In the genomic region with DNA sequence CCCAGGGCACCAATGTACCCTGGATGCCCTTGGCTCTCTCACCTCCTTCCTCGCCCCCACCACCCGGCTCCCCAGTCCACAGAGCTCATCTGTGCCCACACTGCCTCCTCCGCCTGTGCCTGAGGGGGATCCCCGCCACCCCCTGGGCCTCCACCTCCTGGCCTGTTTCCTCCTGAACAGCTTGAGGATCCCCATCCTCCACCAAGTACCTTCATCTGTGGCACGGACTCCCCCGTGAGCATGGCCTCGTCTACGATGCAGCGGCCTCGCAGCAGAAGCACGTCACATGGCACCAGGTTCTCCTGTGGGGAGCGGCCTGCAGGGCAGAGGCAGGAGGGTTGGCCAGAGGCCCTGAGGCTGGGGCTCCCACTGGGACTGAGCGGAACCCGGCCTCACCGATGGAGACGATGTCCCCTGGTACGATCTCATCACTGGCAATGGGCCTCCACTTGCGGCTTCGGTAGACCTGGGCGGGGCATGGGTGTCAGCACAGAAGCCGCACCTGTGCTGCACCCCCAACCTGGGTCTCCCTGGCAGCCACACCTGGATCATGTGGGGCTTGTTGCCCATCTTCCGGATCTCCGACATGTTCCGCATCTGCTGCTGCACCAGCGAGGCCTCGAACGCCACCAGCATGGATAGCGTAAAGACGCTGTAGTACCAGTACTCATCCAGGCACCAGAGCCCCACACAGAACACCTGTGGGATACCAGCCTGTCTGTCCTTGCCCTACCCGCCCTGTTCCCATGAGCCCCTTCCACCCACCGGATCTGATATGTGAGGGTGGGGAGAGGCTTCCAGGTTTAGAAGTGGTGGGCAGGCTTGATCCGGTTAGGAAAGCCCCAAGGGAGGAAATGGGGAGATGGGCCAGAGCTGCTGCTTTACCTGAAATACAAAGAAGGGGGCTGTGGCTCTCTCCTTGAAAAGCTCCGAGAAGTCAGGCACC, we compare ENCODE assay signal across 27 cellular contexts. TPM values are rescaled to one million over a fixed set of nuclear protein-coding genes. Genes with fewer than 3 reads are reported as not detected.
A peak's percentile ranks its signal among the peaks of the same experiment; 100 is the strongest.
DNase-seq lines count a peak whose midpoint lies in the region; ATAC-seq and TF ChIP-seq lines count a peak whose summit lies in the region.
"Had no signal": no experiment of that assay in that cellular context is flagged by ENCODE, and none has a peak within 500 bp of the region (broad histone marks: within the 10 kb centered on the region; RNA-seq: fewer than 3 reads in every experiment).

No MANE protein-coding gene starts in this region.

- peaks cover 0 to 7% of the 10 kb centered on the region in 2 experiments; a peak in 1 of 4 replicates for H3K4me1 ChIP-seq in SK-N-SH (ENCODE audit: control insufficient read depth in 1 of 2, insufficient read depth in 2 of 2, low read depth in 1 of 2, low read length in 1 of 2)
- H3K4me1 ChIP-seq in spleen = peaks cover 5 to 24% (median 16%) of the 10 kb centered on the region in 6 donors
- H3K4me1 ChIP-seq: SJCRH30 had no signal

- DNase-seq in SK-N-SH = peak; percentile 17
- DNase-seq in glutamatergic neuron = no peak
- DNase-seq in spleen = peak; percentile 73
- DNase-seq in superior temporal gyrus (ENCODE audit: extremely low spot score) = no peak
- DNase-seq in T-cell = no peak
- no peak for DNase-seq in NCI-H2171 (lab: John Stamatoyannopoulos, UW)
- DNase-seq: activated CD4-positive, alpha-beta T cell treated with anti-CD3 and anti-CD28 coated beads for 1 hour; activated CD8-positive, alpha-beta T cell treated with anti-CD3 and anti-CD28 coated beads for 36 hours; activated gamma-delta T cell treated with Interleukin-2 at 50 U/mL for 16 hours; DND-41; effector CD4-positive, alpha-beta T cell; erythroblast; KG1; left ventricle myocardium inferior; naive thymus-derived CD4-positive, alpha-beta T cell; NCI-H1436 treated with DMSO at 0.1 percent for 48 hours; SJCRH30; stomach; transverse colon had no signal

- ATAC-seq in SK-N-SH treated with all-trans-retinoic acid at 6 μM for 48 hours (no peak), T-cell (replicated peaks in 1 of 4) (no peak)
- ATAC-seq: activated CD8-positive, alpha-beta T cell treated with anti-CD3 and anti-CD28 coated beads for 36 hours; naive thymus-derived CD4-positive, alpha-beta T cell; right lobe of liver had no signal

- H3K9me3 Mint-ChIP-seq in glutamatergic neuron (ENCODE audit: unreplicated experiment) (peaks cover 7% of the 10 kb centered on the region), T-cell (no peaks in the 10 kb centered on the region)
- H3K9me3 Mint-ChIP-seq: activated CD8-positive, alpha-beta T cell treated with anti-CD3 and anti-CD28 coated beads for 36 hours; naive thymus-derived CD4-positive, alpha-beta T cell; T-helper 1 cell treated with Interleukin-12 subunit alpha and Interleukin-12 subunit beta and Interleukin-4 antibody, amounts not matched to agents 30 μg/mL and 1 μg/mL, for 36 hours had no signal

- TF ChIP-seq POLR2A in GM19193 (IDR thresholded peaks at IDR 0.05; ENCODE audit: extremely low read depth, insufficient read depth, insufficient read length) = peak; percentile 15
- TF ChIP-seq POLR2A in spleen (IDR thresholded peaks at IDR 0.05) = no peak

- peak overlapping the region; percentile 38 for H3K27ac Mint-ChIP-seq in glutamatergic neuron (ENCODE audit: unreplicated experiment)
- H3K27ac Mint-ChIP-seq in T-cell = peak overlapping the region in 1 of 2 donors; percentile 68
- H3K27ac Mint-ChIP-seq: activated CD8-positive, alpha-beta T cell treated with anti-CD3 and anti-CD28 coated beads for 36 hours; B cell had no signal

- no peak overlapping the region for H3K4me3 Mint-ChIP-seq in glutamatergic neuron (ENCODE audit: unreplicated experiment)
- H3K4me3 Mint-ChIP-seq in T-cell = no peak overlapping the region
- H3K4me3 Mint-ChIP-seq: activated CD8-positive, alpha-beta T cell treated with anti-CD3 and anti-CD28 coated beads for 36 hours; B cell; T-helper 1 cell treated with Interleukin-12 subunit alpha and Interleukin-12 subunit beta and Interleukin-4 antibody, amounts not matched to agents 30 μg/mL and 1 μg/mL, for 36 hours had no signal

- no peak overlapping the region for H2AFZ ChIP-seq in SK-N-SH (ENCODE audit: low read depth)
- H2AFZ ChIP-seq: hepatocyte had no signal

- TF ChIP-seq EP300 in SK-N-SH (IDR thresholded peaks at IDR 0.05; ENCODE audit: borderline replicate concordance in 1 of 2, low read depth in 1 of 2, low read length in 1 of 2) = no peak

- peaks cover 19 to 77% of the 10 kb centered on the region in 2 experiments for H3K36me3 ChIP-seq in SK-N-SH (replicated peaks in 1 of 2; ENCODE audit: control insufficient read depth in 1 of 2, insufficient read depth in 2 of 2, low read length in 1 of 2)
- H3K36me3 ChIP-seq in spleen = peaks cover 18 to 99% (median 86%) of the 10 kb centered on the region in 6 donors
- H3K36me3 ChIP-seq: ovary had no signal

- CTCF ChIA-PET in SK-N-SH (lab: Yijun Ruan, JAX) = interaction anchor here (1.0 to 6.6 kb wide), 4 partner anchors 10 to 125 kb away, joined by 3 to 45 read pairs (median 12); partner anchors contain the start of gene GMIP
- CTCF ChIA-PET in T-cell (lab: Charles Lee) = interaction anchor here in 1 of 2 donors (0.5 kb wide), 1 partner anchor 103 kb away, joined by 3 read pairs; no protein-coding TSS in a partner anchor

- H3K27me3 Mint-ChIP-seq in glutamatergic neuron (ENCODE audit: unreplicated experiment) (peaks cover 12% of the 10 kb centered on the region), T-cell (no peaks in the 10 kb centered on the region)
- H3K27me3 Mint-ChIP-seq: activated CD8-positive, alpha-beta T cell treated with anti-CD3 and anti-CD28 coated beads for 36 hours; B cell; naive thymus-derived CD4-positive, alpha-beta T cell had no signal

- TF ChIP-seq CTCF in SK-N-SH (IDR thresholded peaks at IDR 0.05) (no peak), glutamatergic neuron (IDR thresholded peaks at IDR 0.05; ENCODE audit: partially characterized antibody, unreplicated experiment) (no peak), spleen (IDR thresholded peaks at IDR 0.05 in 8 of 11, conservative IDR thresholded peaks at IDR 0.05 in 3 of 11) (no peak)

- intact Hi-C loops in spleen (cut with DNase I; ENCODE audit: low total_unique reads) = no loop called here

- H3K27ac ChIP-seq in SK-N-SH (ENCODE audit: low read depth in 2 of 2, low read length in 1 of 2) (no peak overlapping the region; a peak in 1 of 4 replicates), spleen (no peak overlapping the region)
- H3K27ac ChIP-seq: breast epithelium, hepatocyte, left ventricle myocardium inferior, ovary, right lobe of liver, SJCRH30, stomach, transverse colon had no signal

- H3K4me1 Mint-ChIP-seq in glutamatergic neuron (ENCODE audit: low read depth, unreplicated experiment) (peaks cover 7% of the 10 kb centered on the region), T-cell (peaks cover 12 to 19% (median 18%) of the 10 kb centered on the region in 3 donors)

- POLR2A ChIA-PET in SK-N-SH (lab: Yijun Ruan, JAX) (no interaction called here), T-cell (lab: Charles Lee) (interaction anchor here in 1 of 2 donors (0.5 kb wide), 1 partner anchor 48 kb away, joined by 11 read pairs; no protein-coding TSS in a partner anchor)

- TF ChIP-seq RAD21 in SK-N-SH (IDR thresholded peaks at IDR 0.05; ENCODE audit: low read length) = no peak

- 95% methylated on average over 21 of the region's 33 CpGs for WGBS in SK-N-SH (ENCODE audit: low lambda C conversion rate)
- 93 to 98% (median 95%) methylated on average over 27 to 33 of the region's 33 CpGs for WGBS in spleen, 5 donors

- no peak overlapping the region for H3K4me3 ChIP-seq in SK-N-SH (ENCODE audit: low read depth in 2 of 2, low read length in 1 of 2)
- no peak overlapping the region for H3K4me3 ChIP-seq in spleen
- H3K4me3 ChIP-seq: breast epithelium, hepatocyte, left ventricle myocardium inferior, ovary, right lobe of liver, SJCRH30, stomach, transverse colon had no signal

- no peaks in the 10 kb centered on the region for H3K9me2 ChIP-seq in SK-N-SH

- no peaks in the 10 kb centered on the region for H3K36me3 Mint-ChIP-seq in glutamatergic neuron (ENCODE audit: unreplicated experiment)
- peaks cover 56% of the 10 kb centered on the region for H3K36me3 Mint-ChIP-seq in T-cell

- H3K9me3 ChIP-seq in SK-N-SH = no peaks in the 10 kb centered on the region
- no peaks in the 10 kb centered on the region for H3K9me3 ChIP-seq in spleen
- H3K9me3 ChIP-seq: breast epithelium, left ventricle myocardium inferior, ovary, right lobe of liver, SJCRH30, stomach, transverse colon had no signal

- no peaks in the 10 kb centered on the region for H3F3A ChIP-seq in SK-N-SH (replicated peaks; ENCODE audit: insufficient read depth)

- H3K9ac ChIP-seq in SK-N-SH = no peak overlapping the region

- H3K79me2 ChIP-seq in SK-N-SH (ENCODE audit: insufficient read depth) = peaks cover 34% of the 10 kb centered on the region

- H3K4me2 ChIP-seq in SK-N-SH = no peak overlapping the region
- H3K4me2 ChIP-seq: hepatocyte had no signal

- H3K27me3 ChIP-seq in SK-N-SH (ENCODE audit: insufficient read depth) (no peaks in the 10 kb centered on the region), spleen (replicated peaks in 1 of 7) (no peaks in the 10 kb centered on the region)
- H3K27me3 ChIP-seq: breast epithelium, hepatocyte, ovary, right lobe of liver, SJCRH30, stomach, transverse colon had no signal

- H4K20me1 ChIP-seq in SK-N-SH (ENCODE audit: insufficient read depth) = peaks cover 23% of the 10 kb centered on the region

RNA-seq across cellular contexts. Expression of gene ATP13A1, which starts 6.8 kb away (rescaled TPM):
- polyA plus RNA-seq in SK-N-SH (2012; rRNA removed) (49.6 and 67.9 TPM in 2 replicates), spleen (10 to 100 TPM; 39.7 to 95.3 (median 91.6) TPM)
- 15.5 and 24.3 TPM in 2 replicates for polyA plus RNA-seq in SK-N-SH (2012; cell fraction: cytosol; rRNA removed)
- 367 and 465 TPM in 2 replicates for polyA plus RNA-seq in SK-N-SH (2012; cell fraction: nucleus; rRNA removed)
- total RNA-seq in glutamatergic neuron (ENCODE audit: unreplicated experiment) (92.7 TPM), spleen (100 to 1,000 TPM in 5 of 7 donors, 10 to 100 TPM in 2; 88.4 to 301 (median 113) TPM), T-cell (100 to 1,000 TPM in 3 of 5 donors, 10 to 100 TPM in 2; 80.4 to 170 (median 156) TPM)

RNA-seq across cellular contexts. Expression of gene ZNF101, which starts 11.9 kb away (rescaled TPM):
- polyA plus RNA-seq in SK-N-SH (2012; rRNA removed) (2.4 and 3.8 TPM in 2 replicates), spleen (10 to 100 TPM; 29.8 to 51.9 (median 46.3) TPM)
- polyA plus RNA-seq in SK-N-SH (2012; cell fraction: cytosol; rRNA removed) = 2.6 and 3.2 TPM in 2 replicates
- polyA plus RNA-seq in SK-N-SH (2012; cell fraction: nucleus; rRNA removed) = 3.0 and 5.6 TPM in 2 replicates
- total RNA-seq in glutamatergic neuron (ENCODE audit: unreplicated experiment) (8.0 TPM), spleen (10 to 100 TPM; 29.6 to 58.3 (median 41.1) TPM), T-cell (100 to 1,000 TPM in 3 of 5 donors, 10 to 100 TPM in 2; 66.2 to 180 (median 164) TPM)

RNA-seq across cellular contexts. Expression of gene GMIP, which starts 13.3 kb away (rescaled TPM):
- polyA plus RNA-seq in SK-N-SH (2012; rRNA removed) = 5.3 and 6.3 TPM in 2 replicates
- 2.4 and 3.9 TPM in 2 replicates for polyA plus RNA-seq in SK-N-SH (2012; cell fraction: cytosol; rRNA removed)
- 40.0 and 43.5 TPM in 2 replicates for polyA plus RNA-seq in SK-N-SH (2012; cell fraction: nucleus; rRNA removed)
- total RNA-seq in glutamatergic neuron (ENCODE audit: unreplicated experiment) = 204 TPM
- 100 to 1,000 TPM in 2 of 7 donors, 10 to 100 TPM in 5; 59.9 to 141 (median 96.9) TPM for total RNA-seq in spleen
- polyA plus RNA-seq in spleen = 10 to 100 TPM; 26.7 to 60.5 (median 31.9) TPM
- 100 to 1,000 TPM in 4 of 5 donors, 10 to 100 TPM in 1; 99.5 to 148 (median 133) TPM for total RNA-seq in T-cell

RNA-seq across cellular contexts. Expression of gene LPAR2, which starts 28.7 kb away (rescaled TPM):
- polyA plus RNA-seq in SK-N-SH (2012; rRNA removed) (4.3 and 4.5 TPM in 2 replicates), spleen (10 to 100 TPM; 12.4 to 44.1 (median 41.9) TPM)
- polyA plus RNA-seq in SK-N-SH (2012; cell fraction: cytosol; rRNA removed) = 1.1 and 1.7 TPM in 2 replicates
- 33.9 and 35.0 TPM in 2 replicates for polyA plus RNA-seq in SK-N-SH (2012; cell fraction: nucleus; rRNA removed)
- total RNA-seq in glutamatergic neuron (ENCODE audit: unreplicated experiment) (364 TPM), spleen (10 to 100 TPM; 23.7 to 62.8 (median 41.1) TPM), T-cell (100 to 1,000 TPM in 1 of 5 donors, 10 to 100 TPM in 4; 78.3 to 106 (median 82.4) TPM)

RNA-seq across cellular contexts. Expression of gene PBX4, which starts 38.2 kb away (rescaled TPM):
- 5.1 and 6.4 TPM in 2 replicates for polyA plus RNA-seq in SK-N-SH (2012; rRNA removed)
- 1.7 and 2.7 TPM in 2 replicates for polyA plus RNA-seq in SK-N-SH (2012; cell fraction: cytosol; rRNA removed)
- polyA plus RNA-seq in SK-N-SH (2012; cell fraction: nucleus; rRNA removed) = 22.9 and 27.6 TPM in 2 replicates
- 56.1 TPM for total RNA-seq in glutamatergic neuron (ENCODE audit: unreplicated experiment)
- total RNA-seq in spleen = 10 to 100 TPM in 2 of 7 donors, 1 to 10 TPM in 5; 5.3 to 12.5 (median 9.3) TPM
- 10 to 100 TPM in 2 of 3 donors, 1 to 10 TPM in 1; 4.4 to 17.8 (median 15.0) TPM for polyA plus RNA-seq in spleen
- 10 to 100 TPM; 40.9 to 48.3 (median 42.7) TPM for total RNA-seq in T-cell
- total RNA-seq: left ventricle myocardium inferior had no signal

Comparison
In these comparisons a context has a peak if more than half of its experiments do, and no peak if none do; other contexts are left out.
1. DNase-seq: peak in SK-N-SH (single experiment) and spleen (single experiment); none in glutamatergic neuron (single experiment), superior temporal gyrus (single experiment), T-cell (0 of 34) and NCI-H2171 (single experiment).